Comparison of ENCODE assay signal across 8 cellular contexts in the genomic region with DNA sequence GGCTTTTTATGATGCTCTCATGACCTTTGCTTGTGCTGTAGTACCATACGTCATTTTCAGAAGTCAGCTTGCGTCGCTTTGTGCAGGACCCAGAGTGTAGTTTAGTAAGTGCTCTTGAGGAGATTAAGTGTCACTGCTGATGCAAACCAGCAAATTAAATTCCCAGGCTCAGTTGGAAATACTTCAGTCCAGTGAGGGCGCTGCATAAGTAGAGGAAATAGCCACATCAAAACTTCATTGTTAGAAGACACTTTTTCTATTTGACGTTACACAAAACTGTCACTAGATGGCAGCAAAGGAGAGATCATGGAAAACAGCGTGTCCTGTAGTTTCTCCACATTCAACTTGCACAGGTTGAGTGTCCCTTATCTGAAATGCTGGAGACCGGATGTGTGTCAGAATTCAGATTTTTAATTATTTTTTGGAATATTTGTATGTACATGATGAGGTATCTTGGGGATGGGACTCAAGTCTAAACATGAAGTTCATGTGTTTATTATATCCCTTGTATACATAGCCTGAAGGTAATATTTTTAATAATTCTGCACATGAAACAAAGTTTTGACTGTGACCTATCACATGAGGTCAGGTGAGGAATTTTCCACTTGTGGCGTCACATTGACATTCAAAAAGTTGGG. TPM values are rescaled to one million over a fixed set of nuclear protein-coding genes. Genes with fewer than 3 reads are reported as not detected.
A peak's percentile ranks its signal among the peaks of the same experiment; 100 is the strongest.
DNase-seq lines count a peak whose midpoint lies in the region; ATAC-seq, FAIRE-seq and TF ChIP-seq lines count a peak whose summit lies in the region.

No MANE protein-coding gene starts in this region.

- H3K4me3 Mint-ChIP-seq in endothelial cell (ENCODE audit: unreplicated experiment), result no peak overlapping the region
- no peak overlapping the region for H3K4me3 Mint-ChIP-seq in activated T-helper 2 cell treated with anti-CD3 and anti-CD28 coated beads, Interferon-gamma antibody, Interleukin-2, Interleukin-4, amounts not matched to agents 10 μg/mL and 5 μg/mL and 100 μg/mL, durations not matched to agents 14 hours and 24 hours and 36 hours (ENCODE audit: low read depth)

- intact Hi-C loops in activated T-helper 2 cell treated with anti-CD3 and anti-CD28 coated beads, Interferon-gamma antibody, Interleukin-2, Interleukin-4, amounts not matched to agents 10 μg/mL and 5 μg/mL and 100 μg/mL, durations not matched to agents 14 hours and 24 hours and 36 hours (cut with micrococcal nuclease), result loop anchor here (2.0 to 10.0 kb wide), 5 partner anchors 76 to 1194 kb away; partner anchors contain the start of gene ZFAND4

- peak; percentile 66 for ATAC-seq in HG02763 (IDR thresholded peaks at IDR 0.05; ENCODE audit: unreplicated experiment)

- FAIRE-seq in GM12891 (lab: Jason Lieb, UNC), result peak; percentile 93

- H3K27ac ChIP-seq in SJSA1, result no peak overlapping the region

- H3K27ac Mint-ChIP-seq in endothelial cell (ENCODE audit: unreplicated experiment), result no peak overlapping the region
- H3K27ac Mint-ChIP-seq in activated T-helper 2 cell treated with anti-CD3 and anti-CD28 coated beads, Interferon-gamma antibody, Interleukin-2, Interleukin-4, amounts not matched to agents 10 μg/mL and 5 μg/mL and 100 μg/mL, durations not matched to agents 14 hours and 24 hours and 36 hours, result no peak overlapping the region

- peaks cover 6% of the 10 kb centered on the region for H3K36me3 Mint-ChIP-seq in endothelial cell (ENCODE audit: low read depth, unreplicated experiment)
- H3K36me3 Mint-ChIP-seq in activated T-helper 2 cell treated with anti-CD3 and anti-CD28 coated beads, Interferon-gamma antibody, Interleukin-2, Interleukin-4, amounts not matched to agents 10 μg/mL and 5 μg/mL and 100 μg/mL, durations not matched to agents 14 hours and 24 hours and 36 hours (ENCODE audit: low read depth), result peaks cover 25% of the 10 kb centered on the region

- peaks cover 29% of the 10 kb centered on the region for H3K36me3 ChIP-seq in SJSA1

- peak; percentile 65 for TF ChIP-seq CTCF in AG09309 (IDR thresholded peaks at IDR 0.05; ENCODE audit: control insufficient read depth, insufficient read depth, low read depth, low read length, missing control alignments)
- peak; percentile 92 for TF ChIP-seq CTCF in endothelial cell (IDR thresholded peaks at IDR 0.05; ENCODE audit: unreplicated experiment)

- no peaks in the 10 kb centered on the region for H3K9me3 Mint-ChIP-seq in endothelial cell (ENCODE audit: unreplicated experiment)
- H3K9me3 Mint-ChIP-seq in activated T-helper 2 cell treated with anti-CD3 and anti-CD28 coated beads, Interferon-gamma antibody, Interleukin-2, Interleukin-4, amounts not matched to agents 10 μg/mL and 5 μg/mL and 100 μg/mL, durations not matched to agents 14 hours and 24 hours and 36 hours, result peaks cover 9% of the 10 kb centered on the region

- no peak for TF ChIP-seq POLR2A in GM12891 (IDR thresholded peaks at IDR 0.05; ENCODE audit: low read depth, low read length)

- DNase-seq in AG09309 (ENCODE audit: low read depth) (peak; percentile 78), GM12891 (ENCODE audit: insufficient read length, low spot score) (no peak), NCI-H1092 treated with DMSO at 0.1 percent for 48 hours (lab: John Stamatoyannopoulos, UW) (peak; percentile 55), SJSA1 (ENCODE audit: low read depth in 1 of 2, low spot score in 2 of 2) (peak; percentile 54 to 81), endothelial cell (ENCODE audit: low spot score) (peak; percentile 44), middle frontal gyrus (ENCODE audit: extremely low spot score, low spot score) (peak; percentile 66)
- DNase-seq in activated T-helper 2 cell treated with anti-CD3 and anti-CD28 coated beads, Interferon-gamma antibody, Interleukin-2, Interleukin-4, amounts not matched to agents 10 μg/mL and 5 μg/mL and 100 μg/mL, durations not matched to agents 14 hours and 24 hours and 36 hours (ENCODE audit: low spot score), result no peak

- no peaks in the 10 kb centered on the region for H3K9me3 ChIP-seq in SJSA1 (replicated peaks)

- no peaks in the 10 kb centered on the region for H3K27me3 Mint-ChIP-seq in endothelial cell (ENCODE audit: unreplicated experiment)
- H3K27me3 Mint-ChIP-seq in activated T-helper 2 cell treated with anti-CD3 and anti-CD28 coated beads, Interferon-gamma antibody, Interleukin-2, Interleukin-4, amounts not matched to agents 10 μg/mL and 5 μg/mL and 100 μg/mL, durations not matched to agents 14 hours and 24 hours and 36 hours (ENCODE audit: low read depth), result peaks cover 4% of the 10 kb centered on the region

- peaks cover 4% of the 10 kb centered on the region; the same call in 1 of the 2 replicates for H3K4me1 ChIP-seq in SJSA1 (replicated peaks)

- no peaks in the 10 kb centered on the region for H3K27me3 ChIP-seq in SJSA1 (replicated peaks)

- H3K4me3 ChIP-seq in AG09309 (ENCODE audit: control insufficient read depth, low read depth, low read length) (no peak overlapping the region), SJSA1 (no peak overlapping the region)

- H3K4me1 Mint-ChIP-seq in endothelial cell (ENCODE audit: unreplicated experiment), result peaks cover 11% of the 10 kb centered on the region
- H3K4me1 Mint-ChIP-seq in activated T-helper 2 cell treated with anti-CD3 and anti-CD28 coated beads, Interferon-gamma antibody, Interleukin-2, Interleukin-4, amounts not matched to agents 10 μg/mL and 5 μg/mL and 100 μg/mL, durations not matched to agents 14 hours and 24 hours and 36 hours (ENCODE audit: low read depth), result peaks cover 2% of the 10 kb centered on the region

TF ChIP-seq in GM12891, 5 proteins besides CTCF, POLR2A, EP300 and RAD21:
- TF ChIP-seq SPI1 (IDR thresholded peaks at IDR 0.05; ENCODE audit: low read depth, low read length) (no peak), PAX5 (IDR thresholded peaks at IDR 0.05; ENCODE audit: insufficient read depth, low read length, severe bottlenecking) (no peak), TAF1 (IDR thresholded peaks at IDR 0.05; ENCODE audit: low read depth, low read length) (no peak), POLR2AphosphoS5 (IDR thresholded peaks at IDR 0.05; ENCODE audit: low read depth, low read length) (no peak), POU2F2 (IDR thresholded peaks at IDR 0.05; ENCODE audit: low read depth, low read length) (no peak)

RNA-seq across cellular contexts. Expression of gene ZNF22, which starts 7.9 kb away (rescaled TPM):
- polyA plus RNA-seq in GM12891 (2012; ENCODE audit: low read depth, missing spikeins), result 15.1 TPM
- 59.6 and 88.5 TPM in 2 replicates for total RNA-seq in SJSA1 (2014; rRNA removed; shearing (Covaris generic))
- 39.2 TPM for total RNA-seq in endothelial cell (ENCODE audit: unreplicated experiment)
- 24.6 and 25.6 TPM in 2 replicates for total RNA-seq in activated T-helper 2 cell treated with anti-CD3 and anti-CD28 coated beads, Interferon-gamma antibody, Interleukin-2, Interleukin-4, amounts not matched to agents 10 μg/mL and 5 μg/mL and 100 μg/mL, durations not matched to agents 14 hours and 24 hours and 36 hours

RNA-seq across cellular contexts. Expression of gene DEPP1, which starts 30.0 kb away (rescaled TPM):
- 2.6 TPM for polyA plus RNA-seq in GM12891 (2012; ENCODE audit: low read depth, missing spikeins)
- 4.9 and 6.8 TPM in 2 replicates for total RNA-seq in SJSA1 (2014; rRNA removed; shearing (Covaris generic))
- total RNA-seq in endothelial cell (ENCODE audit: unreplicated experiment), result 22.5 TPM
- 0.64 and 1.5 TPM in 2 replicates for total RNA-seq in activated T-helper 2 cell treated with anti-CD3 and anti-CD28 coated beads, Interferon-gamma antibody, Interleukin-2, Interleukin-4, amounts not matched to agents 10 μg/mL and 5 μg/mL and 100 μg/mL, durations not matched to agents 14 hours and 24 hours and 36 hours

RNA-seq across cellular contexts. Expression of gene RASSF4, which starts 49.0 kb away (rescaled TPM):
- polyA plus RNA-seq in GM12891 (2012; ENCODE audit: low read depth, missing spikeins), result 41.3 TPM
- total RNA-seq in SJSA1 (2014; rRNA removed; shearing (Covaris generic)), result 9.2 and 19.7 TPM in 2 replicates
- 9.6 TPM for total RNA-seq in endothelial cell (ENCODE audit: unreplicated experiment)
- total RNA-seq in activated T-helper 2 cell treated with anti-CD3 and anti-CD28 coated beads, Interferon-gamma antibody, Interleukin-2, Interleukin-4, amounts not matched to agents 10 μg/mL and 5 μg/mL and 100 μg/mL, durations not matched to agents 14 hours and 24 hours and 36 hours, result 0.66 and 1.7 TPM in 2 replicates

Comparison
In these comparisons a context has a peak if more than half of its experiments do, and no peak if none do; other contexts are left out.
1. DNase-seq: peak in AG09309 (single experiment), NCI-H1092 treated with DMSO at 0.1 percent for 48 hours (single experiment), SJSA1 (2 of 2), endothelial cell (single experiment) and middle frontal gyrus (single experiment); none in GM12891 (single experiment) and activated T-helper 2 cell treated with anti-CD3 and anti-CD28 coated beads, Interferon-gamma antibody, Interleukin-2, Interleukin-4, amounts not matched to agents 10 μg/mL and 5 μg/mL and 100 μg/mL, durations not matched to agents 14 hours and 24 hours and 36 hours (single experiment).